12 cellular contexts compared by ENCODE assay signal in genomic region chr12:54036620-54037359, GRCh38. TPM values are rescaled to one million over a fixed set of nuclear protein-coding genes. Genes with fewer than 3 reads are reported as not detected.
A peak's percentile ranks its signal among the peaks of the same experiment; 100 is the strongest.
DNase-seq lines count a peak whose midpoint lies in the region; ATAC-seq and TF ChIP-seq lines count a peak whose summit lies in the region.
"Had no signal": no experiment of that assay in that cellular context is flagged by ENCODE, and none has a peak within 500 bp of the region (broad histone marks: within the 10 kb centered on the region; RNA-seq: fewer than 3 reads in every experiment).

No MANE protein-coding gene starts in this region.

- H3K36me3 ChIP-seq in HCT116 (ENCODE audit: control insufficient read depth in 1 of 2, insufficient read depth in 2 of 2, low read length in 2 of 2): no peaks in the 10 kb centered on the region
- H3K36me3 ChIP-seq in SK-N-MC (ENCODE audit: insufficient read depth, low read length): no peaks in the 10 kb centered on the region
- H3K36me3 ChIP-seq: Peyer's patch, right lobe of liver had no signal

- H3K4me2 ChIP-seq in HCT116 (ENCODE audit: low read length): no peak overlapping the region

- no peak for TF ChIP-seq POLR2A in HCT116 (IDR thresholded peaks at IDR 0.05; ENCODE audit: borderline replicate concordance, extremely low read depth, insufficient read depth, insufficient read length)

- H3K9ac ChIP-seq in HCT116 (ENCODE audit: low read length): no peak overlapping the region
- no peak overlapping the region for H3K9ac ChIP-seq in SK-N-MC (ENCODE audit: insufficient read length)

- intact Hi-C loops in HCT116 (cut with micrococcal nuclease): no loop called here

- H3K9me3 ChIP-seq in HCT116 (ENCODE audit: control insufficient read depth in 1 of 2, insufficient read depth in 1 of 2, low read depth in 1 of 2, low read length in 2 of 2) (no peaks in the 10 kb centered on the region), SK-N-MC (ENCODE audit: low read depth, low read length) (no peaks in the 10 kb centered on the region)
- H3K9me3 ChIP-seq: right lobe of liver had no signal

- DNase-seq in Daoy (ENCODE audit: low read depth): peak; percentile 92
- no peak for DNase-seq in HCT116 (ENCODE audit: low read depth, low spot score)
- no peak for DNase-seq in SK-N-MC (ENCODE audit: low read depth, low spot score)
- peak; percentile 66 for DNase-seq in myocyte (ENCODE audit: low read depth)
- DNase-seq in occipital lobe (lab: John Stamatoyannopoulos, UW): no peak
- no peak for DNase-seq in stimulated activated CD8-positive, alpha-beta memory T cell treated with anti-CD3 and anti-CD28 coated beads, Interleukin-4, amount 100 ng/mL, for 48 hours
- DNase-seq in GM19238 (ENCODE audit: insufficient read length, low spot score): no peak
- DNase-seq in COLO829 (ENCODE audit: low spot score): no peak
- DNase-seq: Peyer's patch, right lobe of liver had no signal

- H3K9me2 ChIP-seq in HCT116 (ENCODE audit: insufficient read depth): no peaks in the 10 kb centered on the region

- H3K27ac ChIP-seq in HCT116 (ENCODE audit: low read depth, low read length): no peak overlapping the region
- H3K27ac ChIP-seq in SK-N-MC: peak overlapping the region; percentile 80
- H3K27ac ChIP-seq: right lobe of liver had no signal

- H3K79me2 ChIP-seq in HCT116 (ENCODE audit: insufficient read depth, low read length): no peaks in the 10 kb centered on the region

- no peak overlapping the region for H2AFZ ChIP-seq in HCT116 (ENCODE audit: low read depth, low read length, poor library complexity, severe bottlenecking)

- peak; percentile 42 for ATAC-seq in HCT116
- ATAC-seq: right lobe of liver; stimulated activated effector memory CD8-positive, alpha-beta T cell treated with anti-CD3 and anti-CD28 coated beads, Interleukin-12 subunit alpha, Interleukin-12 subunit beta, amount 100 ng/mL, for 72 hours had no signal

- CTCF ChIA-PET in HCT116 (lab: Charles Lee): interaction anchor here (0.7 to 2.4 kb wide), 2 partner anchors 19 to 152 kb away, joined by 3 to 5 read pairs; partner anchors contain the start of gene SMUG1

- BruUV-seq in HCT116 (replicated peaks; lab: Mats Ljungman, UMichigan): no TSS peak

- no peaks in the 10 kb centered on the region for H4K20me1 ChIP-seq in HCT116 (ENCODE audit: insufficient read depth)

- RAD21 ChIA-PET in HCT116 (lab: Charles Lee; ENCODE audit: low non-redundant PET in 1 of 2, low total read pairs in 2 of 2, uncharacterized antibody in 2 of 2, unreplicated experiment in 2 of 2): no interaction called here

- no peaks in the 10 kb centered on the region for H3K27me3 ChIP-seq in HCT116 (ENCODE audit: insufficient read depth, low read length)

- no peak; the same call in 1 of the 2 replicates for TF ChIP-seq RAD21 in HCT116 (IDR thresholded peaks at IDR 0.05; ENCODE audit: low read depth)

- H3K4me1 ChIP-seq in HCT116 (ENCODE audit: control insufficient read depth in 1 of 2, insufficient read depth in 2 of 2, low read length in 2 of 2): peaks cover 7 to 32% of the 10 kb centered on the region in 2 experiments

- no peak; a peak in 1 of 6 replicates for TF ChIP-seq CTCF in HCT116 (IDR thresholded peaks at IDR 0.05 in 2 of 3, conservative IDR thresholded peaks at IDR 0.05 in 1 of 3; ENCODE audit: borderline replicate concordance in 1 of 3, insufficient read depth in 1 of 3, low read depth in 2 of 3, low read length in 2 of 3)

- POLR2A ChIA-PET in HCT116 (lab: Charles Lee): no interaction called here

- no peak overlapping the region for H3K4me3 ChIP-seq in HCT116 (replicated peaks in 1 of 2; ENCODE audit: low read depth in 1 of 2, low read length in 2 of 2)
- peak overlapping the region; percentile 78 for H3K4me3 ChIP-seq in SK-N-MC
- H3K4me3 ChIP-seq: Peyer's patch, right lobe of liver had no signal

TF ChIP-seq in HCT116, 20 proteins besides CTCF, POLR2A, EP300 and RAD21:
- TF ChIP-seq SRF (IDR thresholded peaks at IDR 0.05; ENCODE audit: low read depth) (no peak), FOSL1 (IDR thresholded peaks at IDR 0.05; ENCODE audit: low read depth) (no peak), MAX (IDR thresholded peaks at IDR 0.05) (no peak), EGR1 (IDR thresholded peaks at IDR 0.05; ENCODE audit: low read depth) (no peak), TCF7L2 (IDR thresholded peaks at IDR 0.05; ENCODE audit: borderline replicate concordance, extremely low read depth, insufficient read depth, insufficient read length) (no peak), SIN3A (IDR thresholded peaks at IDR 0.05; ENCODE audit: low read depth) (no peak), CEBPB (IDR thresholded peaks at IDR 0.05; ENCODE audit: low read depth) (no peak), POLR2AphosphoS5 (IDR thresholded peaks at IDR 0.05; ENCODE audit: low read depth, low read length) (no peak), SP1 (IDR thresholded peaks at IDR 0.05; ENCODE audit: low read depth) (no peak), EZH2phosphoT487 (IDR thresholded peaks at IDR 0.05; ENCODE audit: borderline replicate concordance) (no peak), ZBTB33 (IDR thresholded peaks at IDR 0.05; ENCODE audit: extremely low read depth, insufficient replicate concordance, low read length) (no peak), JUND (IDR thresholded peaks at IDR 0.05) (no peak), ZFX (IDR thresholded peaks at IDR 0.05) (no peak)
TF ChIP-seq in HCT116: peak in this region for 0.

RNA-seq across cellular contexts. Expression of gene HOXC5, which starts 3.9 kb away (rescaled TPM):
- 0.12 and 1.9 TPM in 2 replicates for total RNA-seq in Daoy (2014; rRNA removed; shearing (Covaris generic))
- total RNA-seq in HCT116 (2021; ENCODE audit: unreplicated experiment): 1.1 TPM
- polyA plus RNA-seq in HCT116 (2012): 0.37 and 0.42 TPM in 2 replicates
- total RNA-seq in myocyte: 1.2 and 1.4 TPM in 2 replicates
- 0.71 TPM for polyA plus RNA-seq in myocyte (2012)
- not detected for total RNA-seq in occipital lobe
- total RNA-seq: chondrocyte, Peyer's patch, right lobe of liver had no signal

RNA-seq across cellular contexts. Expression of gene HOXC6, which starts 8.6 kb away (rescaled TPM):
- total RNA-seq in Daoy (2014; rRNA removed; shearing (Covaris generic)): 2.0 and 2.8 TPM in 2 replicates
- 3.1 TPM for total RNA-seq in HCT116 (2021; ENCODE audit: unreplicated experiment)
- polyA plus RNA-seq in HCT116 (2012): 2.8 and 4.1 TPM in 2 replicates
- 1.6 and 2.3 TPM in 2 replicates for total RNA-seq in myocyte
- 21.8 TPM for polyA plus RNA-seq in myocyte (2012)
- total RNA-seq in occipital lobe: not detected
- total RNA-seq: chondrocyte, right lobe of liver had no signal

RNA-seq across cellular contexts. Expression of gene HOXC4, which starts 16.8 kb away (rescaled TPM):
- 2.4 and 4.7 TPM in 2 replicates for total RNA-seq in Daoy (2014; rRNA removed; shearing (Covaris generic))
- total RNA-seq in HCT116 (2021; ENCODE audit: unreplicated experiment) (1.5 TPM), myocyte (2.3 and 2.6 TPM in 2 replicates), occipital lobe (not detected)
- polyA plus RNA-seq in HCT116 (2012): 0.92 and 0.98 TPM in 2 replicates
- polyA plus RNA-seq in myocyte (2012): 14.3 TPM
- total RNA-seq: chondrocyte had no signal

RNA-seq across cellular contexts. Expression of gene HOXC8, which starts 28.0 kb away (rescaled TPM):
- total RNA-seq in Daoy (2014; rRNA removed; shearing (Covaris generic)): 1.4 and 1.9 TPM in 2 replicates
- total RNA-seq in HCT116 (2021; ENCODE audit: unreplicated experiment) (0.98 TPM), myocyte (9.9 and 11.4 TPM in 2 replicates), occipital lobe (not detected)
- 0.52 and 0.90 TPM in 2 replicates for polyA plus RNA-seq in HCT116 (2012)
- 23.7 TPM for polyA plus RNA-seq in myocyte (2012)
- total RNA-seq: chondrocyte, right lobe of liver had no signal

RNA-seq across cellular contexts. Expression of gene HOXC9, which starts 36.8 kb away (rescaled TPM):
- total RNA-seq in Daoy (2014; rRNA removed; shearing (Covaris generic)): 7.3 and 12.6 TPM in 2 replicates
- total RNA-seq in HCT116 (2021; ENCODE audit: unreplicated experiment): 11.3 TPM
- polyA plus RNA-seq in HCT116 (2012): 3.9 and 5.3 TPM in 2 replicates
- total RNA-seq in myocyte: 9.6 and 11.7 TPM in 2 replicates
- polyA plus RNA-seq in myocyte (2012): 11.8 TPM
- not detected for total RNA-seq in occipital lobe
- total RNA-seq: chondrocyte, right lobe of liver had no signal

Comparison
In these comparisons a context has a peak if more than half of its experiments do, and no peak if none do; other contexts are left out.
1. DNase-seq: peak in Daoy (single experiment) and myocyte (single experiment); none in HCT116 (single experiment), SK-N-MC (single experiment), occipital lobe (single experiment), stimulated activated CD8-positive, alpha-beta memory T cell treated with anti-CD3 and anti-CD28 coated beads, Interleukin-4, amount 100 ng/mL, for 48 hours (single experiment), GM19238 (single experiment) and COLO829 (single experiment).